15 cellular contexts compared by ENCODE assay signal in the genomic region with DNA sequence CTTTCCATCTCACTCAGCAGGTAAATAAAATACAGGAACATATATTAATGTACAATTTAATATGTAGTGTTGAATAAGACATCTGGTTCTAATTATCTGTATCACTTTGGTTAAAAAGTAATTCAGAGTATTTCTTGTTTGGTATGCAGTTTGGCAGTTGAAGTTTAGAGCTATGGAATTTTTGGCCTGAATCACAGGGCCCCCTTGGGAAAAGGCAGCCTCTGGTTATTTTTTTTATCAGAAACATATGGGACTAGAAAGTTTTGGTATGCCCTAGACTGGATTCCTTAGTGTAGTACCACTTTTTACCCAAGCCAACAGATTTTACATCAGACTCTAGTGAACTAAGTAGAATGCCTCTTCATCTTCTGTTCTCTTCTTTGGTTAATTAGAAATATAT. TPM values are rescaled to one million over a fixed set of nuclear protein-coding genes. Genes with fewer than 3 reads are reported as not detected.
DNase-seq lines count a peak whose midpoint lies in the region; ATAC-seq and TF ChIP-seq lines count a peak whose summit lies in the region.
"Had no signal": no experiment of that assay in that cellular context is flagged by ENCODE, and none has a peak within 500 bp of the region (broad histone marks: within the 10 kb centered on the region; RNA-seq: fewer than 3 reads in every experiment).

No MANE protein-coding gene starts in this region.

- no peaks in the 10 kb centered on the region for H3K27me3 ChIP-seq in thoracic aorta (replicated peaks; ENCODE audit: insufficient read depth)

- no peak overlapping the region for H3K4me3 ChIP-seq in thoracic aorta
- H3K4me3 ChIP-seq: PC-9 had no signal

- peaks cover 29 to 36% of the 10 kb centered on the region in 2 donors for H3K4me1 ChIP-seq in thoracic aorta (ENCODE audit: control insufficient read depth in 1 of 2, low read depth in 2 of 2)

- peaks cover 5% of the 10 kb centered on the region for H3K9me3 Mint-ChIP-seq in activated naive CD8-positive, alpha-beta T cell treated with anti-CD3 and anti-CD28 coated beads for 36 hours
- peaks cover 10% of the 10 kb centered on the region for H3K9me3 Mint-ChIP-seq in activated T-helper 2 cell treated with anti-CD3 and anti-CD28 coated beads, Interferon-gamma antibody, Interleukin-2, Interleukin-4, amounts not matched to agents 10 μg/mL and 5 μg/mL and 100 μg/mL, durations not matched to agents 14 hours and 24 hours and 36 hours
- H3K9me3 Mint-ChIP-seq: effector memory CD8-positive, alpha-beta T cell had no signal

- H3K27me3 Mint-ChIP-seq in activated naive CD8-positive, alpha-beta T cell treated with anti-CD3 and anti-CD28 coated beads for 36 hours = no peaks in the 10 kb centered on the region
- no peaks in the 10 kb centered on the region for H3K27me3 Mint-ChIP-seq in activated T-helper 2 cell treated with anti-CD3 and anti-CD28 coated beads, Interferon-gamma antibody, Interleukin-2, Interleukin-4, amounts not matched to agents 10 μg/mL and 5 μg/mL and 100 μg/mL, durations not matched to agents 14 hours and 24 hours and 36 hours (ENCODE audit: low read depth)
- H3K27me3 Mint-ChIP-seq: brain; effector memory CD8-positive, alpha-beta T cell had no signal

- peaks cover 40% of the 10 kb centered on the region for H3K4me1 Mint-ChIP-seq in activated naive CD8-positive, alpha-beta T cell treated with anti-CD3 and anti-CD28 coated beads for 36 hours
- peaks cover 2% of the 10 kb centered on the region for H3K4me1 Mint-ChIP-seq in activated T-helper 2 cell treated with anti-CD3 and anti-CD28 coated beads, Interferon-gamma antibody, Interleukin-2, Interleukin-4, amounts not matched to agents 10 μg/mL and 5 μg/mL and 100 μg/mL, durations not matched to agents 14 hours and 24 hours and 36 hours (ENCODE audit: low read depth)

- DNase-seq in GM03348 (ENCODE audit: low spot score) (peak; percentile 84), T1000 (lab: John Stamatoyannopoulos, UW) (peak; percentile 41), fibroblast of the conjunctiva (ENCODE audit: low read depth) (peak; percentile 96), thoracic aorta (ENCODE audit: low spot score) (no peak), cerebellar cortex (ENCODE audit: low spot score) (no peak)
- DNase-seq in activated naive CD8-positive, alpha-beta T cell treated with anti-CD3 and anti-CD28 coated beads for 36 hours = no peak
- DNase-seq in activated T-helper 2 cell treated with anti-CD3 and anti-CD28 coated beads, Interferon-gamma antibody, Interleukin-2, Interleukin-4, amounts not matched to agents 10 μg/mL and 5 μg/mL and 100 μg/mL, durations not matched to agents 14 hours and 24 hours and 36 hours (ENCODE audit: low spot score) = no peak
- DNase-seq: activated CD4-positive, alpha-beta T cell treated with anti-CD3 and anti-CD28 coated beads, Interleukin-2, amount 50 U/mL, for 4 hours; DMS 273 treated with DMSO at 0.1 percent for 48 hours; effector memory CD8-positive, alpha-beta T cell; head of caudate nucleus; NCI-H1092; PC-9; stimulated activated CD4-positive, alpha-beta T cell treated with anti-CD3 and anti-CD28 coated beads, Interleukin-4, amount 100 ng/mL, for 1 hour had no signal

- H3K27ac ChIP-seq in thoracic aorta = peak overlapping the region; percentile 26 to 32
- H3K27ac ChIP-seq: PC-9 had no signal

- H3K36me3 Mint-ChIP-seq in activated naive CD8-positive, alpha-beta T cell treated with anti-CD3 and anti-CD28 coated beads for 36 hours = peaks cover 52% of the 10 kb centered on the region
- peaks cover 45% of the 10 kb centered on the region for H3K36me3 Mint-ChIP-seq in activated T-helper 2 cell treated with anti-CD3 and anti-CD28 coated beads, Interferon-gamma antibody, Interleukin-2, Interleukin-4, amounts not matched to agents 10 μg/mL and 5 μg/mL and 100 μg/mL, durations not matched to agents 14 hours and 24 hours and 36 hours (ENCODE audit: low read depth)

- ATAC-seq in thoracic aorta (ENCODE audit: insufficient number of reproducible peaks, low FRiP score, low read depth) = no peak
- ATAC-seq: effector memory CD8-positive, alpha-beta T cell had no signal

- H3K36me3 ChIP-seq in thoracic aorta = no peaks in the 10 kb centered on the region

- H3K27ac Mint-ChIP-seq in activated naive CD8-positive, alpha-beta T cell treated with anti-CD3 and anti-CD28 coated beads for 36 hours = no peak overlapping the region
- H3K27ac Mint-ChIP-seq in activated T-helper 2 cell treated with anti-CD3 and anti-CD28 coated beads, Interferon-gamma antibody, Interleukin-2, Interleukin-4, amounts not matched to agents 10 μg/mL and 5 μg/mL and 100 μg/mL, durations not matched to agents 14 hours and 24 hours and 36 hours = no peak overlapping the region

- H3K4me3 Mint-ChIP-seq in activated naive CD8-positive, alpha-beta T cell treated with anti-CD3 and anti-CD28 coated beads for 36 hours = no peak overlapping the region
- no peak overlapping the region for H3K4me3 Mint-ChIP-seq in activated T-helper 2 cell treated with anti-CD3 and anti-CD28 coated beads, Interferon-gamma antibody, Interleukin-2, Interleukin-4, amounts not matched to agents 10 μg/mL and 5 μg/mL and 100 μg/mL, durations not matched to agents 14 hours and 24 hours and 36 hours (ENCODE audit: low read depth)
- H3K4me3 Mint-ChIP-seq: brain; effector memory CD8-positive, alpha-beta T cell had no signal

- intact Hi-C loops in activated T-helper 2 cell treated with anti-CD3 and anti-CD28 coated beads, Interferon-gamma antibody, Interleukin-2, Interleukin-4, amounts not matched to agents 10 μg/mL and 5 μg/mL and 100 μg/mL, durations not matched to agents 14 hours and 24 hours and 36 hours (cut with micrococcal nuclease) = no loop called here

- H3K9me3 ChIP-seq in thoracic aorta = peaks cover 2% of the 10 kb centered on the region

- TF ChIP-seq CTCF in thoracic aorta (IDR thresholded peaks at IDR 0.05) = no peak

RNA-seq across cellular contexts. Expression of a gene that starts 26.4 kb away (rescaled TPM):
- 10 to 100 TPM; 20.7 to 29.3 TPM for total RNA-seq in thoracic aorta
- total RNA-seq in activated naive CD8-positive, alpha-beta T cell treated with anti-CD3 and anti-CD28 coated beads for 36 hours = 10 to 100 TPM; 25.8 to 26.1 TPM
- total RNA-seq in activated T-helper 2 cell treated with anti-CD3 and anti-CD28 coated beads, Interferon-gamma antibody, Interleukin-2, Interleukin-4, amounts not matched to agents 10 μg/mL and 5 μg/mL and 100 μg/mL, durations not matched to agents 14 hours and 24 hours and 36 hours = 18.8 and 21.6 TPM in 2 replicates

RNA-seq across cellular contexts. Expression of a gene that starts 26.6 kb away (rescaled TPM):
- 1 to 10 TPM; 5.9 to 6.5 TPM for total RNA-seq in thoracic aorta
- total RNA-seq in activated naive CD8-positive, alpha-beta T cell treated with anti-CD3 and anti-CD28 coated beads for 36 hours = 10 to 100 TPM; 33.1 to 35.9 TPM
- total RNA-seq in activated T-helper 2 cell treated with anti-CD3 and anti-CD28 coated beads, Interferon-gamma antibody, Interleukin-2, Interleukin-4, amounts not matched to agents 10 μg/mL and 5 μg/mL and 100 μg/mL, durations not matched to agents 14 hours and 24 hours and 36 hours = 21.0 and 21.7 TPM in 2 replicates

Comparison
In these comparisons a context has a peak if more than half of its experiments do, and no peak if none do; other contexts are left out.
1. DNase-seq: peak in GM03348 (single experiment), T1000 (single experiment) and fibroblast of the conjunctiva (single experiment); none in thoracic aorta (single experiment), activated naive CD8-positive, alpha-beta T cell treated with anti-CD3 and anti-CD28 coated beads for 36 hours (single experiment), activated T-helper 2 cell treated with anti-CD3 and anti-CD28 coated beads, Interferon-gamma antibody, Interleukin-2, Interleukin-4, amounts not matched to agents 10 μg/mL and 5 μg/mL and 100 μg/mL, durations not matched to agents 14 hours and 24 hours and 36 hours (single experiment) and cerebellar cortex (single experiment).